8 cellular contexts compared by ENCODE assay signal in genomic region chr14:73753887-73754880, GRCh38. TPM values are rescaled to one million over a fixed set of nuclear protein-coding genes. Genes with fewer than 3 reads are reported as not detected.
DNase-seq lines count a peak whose midpoint lies in the region; ATAC-seq, FAIRE-seq and TF ChIP-seq lines count a peak whose summit lies in the region.

No MANE protein-coding gene starts in this region.

- CTCF ChIA-PET in T-cell (lab: Charles Lee) (interaction anchor here (0.5 to 2.6 kb wide), 20 partner anchors 8 to 97 kb away, joined by 3 to 9 read pairs (median 4); partner anchors contain the start of gene PNMA1 (in 2 of the 2)), H1 (lab: Charles Lee; ENCODE audit: partially characterized antibody) (interaction anchor here (0.6 to 12.5 kb wide), 18 partner anchors 8 to 1056 kb away, joined by 3 to 198 read pairs (median 5); no protein-coding TSS in a partner anchor)

- FAIRE-seq in H1 (lab: Jason Lieb, UNC), result no peak

- no peak for TF ChIP-seq RAD21 in H1 (IDR thresholded peaks at IDR 0.05 in 1 of 2, conservative IDR thresholded peaks at IDR 0.05 in 1 of 2; ENCODE audit: low read depth in 2 of 2, low read length in 2 of 2)

- no peak overlapping the region for H2BK20ac ChIP-seq in H1 (ENCODE audit: low read length)

- POLR2A ChIA-PET in T-cell (lab: Charles Lee) (interaction anchor here in 1 of 2 donors (0.9 to 1.3 kb wide), 2 partner anchors 32 to 33 kb away, joined by 3 to 6 read pairs; no protein-coding TSS in a partner anchor), H1 (lab: Charles Lee; ENCODE audit: partially characterized antibody) (interaction anchor here (0.6 to 2.1 kb wide), 12 partner anchors 8 to 97 kb away, joined by 3 to 6 read pairs (median 4); partner anchors contain the start of gene PTGR2)

- H3K36me3 ChIP-seq in H1 (ENCODE audit: control insufficient read depth in 2 of 4, insufficient read depth in 4 of 4, low read length in 3 of 4), result no peaks in the 10 kb centered on the region

- H3K27ac ChIP-seq in H1 (ENCODE audit: low read depth, low read length), result no peak overlapping the region

- H4K20me1 ChIP-seq in H1 (replicated peaks in 1 of 2; ENCODE audit: control insufficient read depth in 1 of 2, insufficient read depth in 2 of 2, low read length in 2 of 2), result peaks cover 11 to 16% of the 10 kb centered on the region in 2 experiments

- H3K9me3 Mint-ChIP-seq in T-cell, result no peaks in the 10 kb centered on the region
- H3K9me3 Mint-ChIP-seq in naive B cell, result no peaks in the 10 kb centered on the region

- no peak overlapping the region for H3K4me3 ChIP-seq in H1 (ENCODE audit: extremely low read depth in 1 of 4, insufficient read depth in 2 of 4, low read depth in 3 of 4, low read length in 4 of 4)

- WGBS in H1 (ENCODE audit: extremely low coverage in 1 of 2, insufficient coverage in 1 of 2, insufficient read length in 1 of 2, insufficient replicate concordance in 2 of 2, low coverage in 1 of 2, low lambda C conversion rate in 2 of 2, missing lambda C conversion rate in 1 of 2), 2 experiments, result 85% methylated on average over 15 of the region's 15 CpGs; no CpG with 5 or more reads in 1 of the 2 experiments

- H3K27ac Mint-ChIP-seq in T-cell, result peak overlapping the region; percentile 95 to 99
- H3K27ac Mint-ChIP-seq in naive B cell, result peak overlapping the region; percentile 95 to 99 (median 98)

- no peaks in the 10 kb centered on the region for H3K9me3 ChIP-seq in H1 (ENCODE audit: insufficient read depth in 2 of 2, low read depth in 1 of 2, low read length in 1 of 2)

- peak; percentile 47 for ATAC-seq in HG03045 (IDR thresholded peaks at IDR 0.05; ENCODE audit: unreplicated experiment)
- ATAC-seq in T-cell (replicated peaks in 1 of 4), result peak; percentile 26 to 34 (median 30)
- ATAC-seq in naive B cell (ENCODE audit: low read depth in 2 of 2), result peak; percentile 63

- H3K4me1 ChIP-seq in H1 (replicated peaks in 1 of 4; ENCODE audit: control insufficient read depth in 3 of 4, insufficient read depth in 4 of 4, low read length in 3 of 4), result peaks cover 4 to 25% (median 8%) of the 10 kb centered on the region in 4 experiments

- TF ChIP-seq EP300 in H1 (IDR thresholded peaks at IDR 0.05; ENCODE audit: borderline replicate concordance in 1 of 2, low read depth in 2 of 2, low read length in 2 of 2), result no peak

- H2AFZ ChIP-seq in H1 (ENCODE audit: low read length), result no peak overlapping the region

- no peak overlapping the region for H2AK5ac ChIP-seq in H1 (ENCODE audit: low read depth, low read length)

- peaks cover 0 to 9% (median 7%) of the 10 kb centered on the region in 4 experiments; a peak in 5 of 7 replicates for H3K27me3 ChIP-seq in H1 (replicated peaks in 1 of 4; ENCODE audit: control insufficient read depth in 3 of 4, extremely low read depth in 1 of 4, insufficient read depth in 3 of 4, low read length in 3 of 4)

- peaks cover 0 to 52% of the 10 kb centered on the region in 2 experiments; a peak in 3 of 4 replicates for H3K79me2 ChIP-seq in H1 (ENCODE audit: control insufficient read depth in 1 of 2, insufficient read depth in 2 of 2, low read length in 2 of 2)

- H3K4me1 Mint-ChIP-seq in T-cell (peaks cover 94 to 95% (median 94%) of the 10 kb centered on the region in 3 donors), naive B cell (peaks cover 74 to 94% (median 91%) of the 10 kb centered on the region in 3 donors)

- no peak overlapping the region for H3K4ac ChIP-seq in H1 (replicated peaks; ENCODE audit: insufficient read length, low read depth, low read length)

- H3K23me2 ChIP-seq in H1 (ENCODE audit: low read depth, low read length), result peaks cover 8% of the 10 kb centered on the region

- H3K4me3 Mint-ChIP-seq in T-cell (peak overlapping the region; percentile 78 to 87 (median 85)), naive B cell (peak overlapping the region; percentile 77 to 97 (median 89))

- H3K36me3 Mint-ChIP-seq in T-cell, result peaks cover 3% of the 10 kb centered on the region
- no peaks in the 10 kb centered on the region for H3K36me3 Mint-ChIP-seq in naive B cell

- H3K23ac ChIP-seq in H1 (ENCODE audit: insufficient read length), result no peak overlapping the region

- no peak for TF ChIP-seq CTCF in H1 (IDR thresholded peaks at IDR 0.05; ENCODE audit: control extremely low read depth in 1 of 3, insufficient read depth in 1 of 3, low read depth in 1 of 3, low read length in 3 of 3)

- peak overlapping the region; percentile 29; the same call in 1 of the 2 replicates for H3K18ac ChIP-seq in H1 (ENCODE audit: extremely low read depth, low read length)

- H2BK15ac ChIP-seq in H1 (ENCODE audit: low read length), result no peak overlapping the region

- no peaks in the 10 kb centered on the region for H3K27me3 Mint-ChIP-seq in T-cell
- H3K27me3 Mint-ChIP-seq in naive B cell, result no peaks in the 10 kb centered on the region

- H3K14ac ChIP-seq in H1 (ENCODE audit: insufficient read length), result no peak overlapping the region

- peak; percentile 72 for DNase-seq in stimulated activated CD4-positive, alpha-beta T cell treated with anti-CD3 and anti-CD28 coated beads, Interleukin-1b, Interleukin-23, amount 100 ng/mL, for 48 hours
- no peak for DNase-seq in stimulated activated CD4-positive, alpha-beta T cell treated with anti-CD3 and anti-CD28 coated beads, Interleukin-2, amount 100 ng/mL, for 48 hours
- peak in 4 of 34 experiments; percentile 22 to 51 (median 40) for DNase-seq in T-cell
- DNase-seq in H1 (ENCODE audit: low read depth in 1 of 2, low spot score in 2 of 2), result no peak
- peak; percentile 84 for DNase-seq in naive B cell
- no peak for DNase-seq in amniotic stem cell (lab: John Stamatoyannopoulos, UW)
- DNase-seq in 8988T, result no peak

- H3K56ac ChIP-seq in H1 (replicated peaks; ENCODE audit: insufficient read length, low read depth, low read length), result no peak overlapping the region

- no peak overlapping the region for H3K9ac ChIP-seq in H1 (replicated peaks in 1 of 4; ENCODE audit: extremely low read depth in 1 of 4, low read depth in 3 of 4, low read length in 3 of 4)

- H3K4me2 ChIP-seq in H1 (ENCODE audit: insufficient read depth in 1 of 2, low read depth in 2 of 2, low read length in 2 of 2), result no peak overlapping the region

- peak overlapping the region; percentile 5; the same call in 1 of the 2 replicates for H4K8ac ChIP-seq in H1 (ENCODE audit: extremely low read depth, insufficient read depth, low read length)

- H4K5ac ChIP-seq in H1 (ENCODE audit: insufficient read length, low read depth, low read length), result no peak overlapping the region

- H4K91ac ChIP-seq in H1 (replicated peaks; ENCODE audit: insufficient read length, low read length), result no peak overlapping the region

- no peak overlapping the region for H2BK12ac ChIP-seq in H1 (ENCODE audit: low read depth, low read length)

- H3K79me1 ChIP-seq in H1 (ENCODE audit: low read depth, low read length), result peaks cover 14% of the 10 kb centered on the region

- H2BK5ac ChIP-seq in H1 (ENCODE audit: low read depth, low read length), result 0 out of 2 replicates have a peak overlapping the region, but pooled peaks have one; percentile 5

- no peak overlapping the region for H2BK120ac ChIP-seq in H1 (replicated peaks; ENCODE audit: low read depth, low read length)

- TF ChIP-seq POLR2A in H1 (IDR thresholded peaks at IDR 0.05; ENCODE audit: control extremely low read depth in 1 of 2, low read depth in 2 of 2, low read length in 2 of 2), result no peak

TF ChIP-seq in H1, 55 proteins besides CTCF, POLR2A, EP300 and RAD21:
- TF ChIP-seq NRF1 (IDR thresholded peaks at IDR 0.05; ENCODE audit: low read depth, low read length), result no peak
- TF ChIP-seq SRF (IDR thresholded peaks at IDR 0.05; ENCODE audit: low read depth, low read length), result no peak
- no peak for TF ChIP-seq MAFK (IDR thresholded peaks at IDR 0.05; ENCODE audit: low read depth, low read length)
- TF ChIP-seq SIN3A (conservative IDR thresholded peaks at IDR 0.05 in 1 of 2, IDR thresholded peaks at IDR 0.05 in 1 of 2; ENCODE audit: low read depth in 1 of 2, low read length in 2 of 2), result no peak
- TF ChIP-seq SUZ12 (IDR thresholded peaks at IDR 0.05; ENCODE audit: low read length), result no peak
- TF ChIP-seq HDAC6 (IDR thresholded peaks at IDR 0.05; ENCODE audit: low read depth, low read length), result no peak
- no peak for TF ChIP-seq KDM4A (IDR thresholded peaks at IDR 0.05; ENCODE audit: low read depth, low read length, severe bottlenecking)
- no peak for TF ChIP-seq CEBPB (IDR thresholded peaks at IDR 0.05; ENCODE audit: low read depth, low read length)
- TF ChIP-seq CHD1 (IDR thresholded peaks at IDR 0.05; ENCODE audit: low read depth, low read length), result no peak
- no peak for TF ChIP-seq HDAC2 (IDR thresholded peaks at IDR 0.05; ENCODE audit: borderline replicate concordance in 1 of 2, low read depth in 2 of 2, low read length in 2 of 2)
- no peak for TF ChIP-seq BRCA1 (IDR thresholded peaks at IDR 0.05; ENCODE audit: low read depth, low read length)
- no peak for TF ChIP-seq JUN (IDR thresholded peaks at IDR 0.05; ENCODE audit: low read depth, low read length)

RNA-seq across cellular contexts. Expression of gene PNMA1, which starts 40.0 kb away (rescaled TPM):
- total RNA-seq in T-cell, result 10 to 100 TPM; 36.2 to 57.9 (median 53.4) TPM
- total RNA-seq in H1 (2021; fragmentation: NEBNext Ultra II Directional; extraction: Animal tissue kit (Norgen Biotek cat#: 25700)), result 52.7 and 55.1 TPM in 2 replicates
- 15.8 and 23.3 TPM in 2 replicates for polyA plus RNA-seq in H1 (2011; rRNA removed)
- polyA plus RNA-seq in H1 (2011; cell fraction: cytosol; rRNA removed), result 23.1 TPM
- polyA plus RNA-seq in H1 (2011; cell fraction: nucleus; rRNA removed), result 16.1 TPM
- 44.2 to 49.8 TPM (median 48.1 TPM) in 4 replicates for polyA plus RNA-seq in H1 (2012, experiment 1 of 2)
- 34.1 TPM for polyA plus RNA-seq in H1 (2012, experiment 2 of 2)
- 29.7 TPM for polyA plus RNA-seq in H1 (2013, experiment 1 of 2)
- polyA plus RNA-seq in H1 (2013, experiment 2 of 2), result 29.0 TPM
- polyA minus RNA-seq in H1 (2011; rRNA and poly(A)+ RNA removed), result 10.0 and 14.9 TPM in 2 replicates
- 14.5 TPM for polyA minus RNA-seq in H1 (2011; cell fraction: cytosol; rRNA and poly(A)+ RNA removed)
- 12.4 TPM for polyA minus RNA-seq in H1 (2011; cell fraction: nucleus; rRNA and poly(A)+ RNA removed)
- polyA plus RNA-seq in naive B cell (ENCODE audit: low read depth in 6 of 6), result 10 to 100 TPM; 10.6 to 19.7 (median 15.4) TPM

Comparison
In these comparisons a context has a peak if more than half of its experiments do, and no peak if none do; other contexts are left out.
1. DNase-seq: peak in stimulated activated CD4-positive, alpha-beta T cell treated with anti-CD3 and anti-CD28 coated beads, Interleukin-1b, Interleukin-23, amount 100 ng/mL, for 48 hours (single experiment) and naive B cell (single experiment); none in stimulated activated CD4-positive, alpha-beta T cell treated with anti-CD3 and anti-CD28 coated beads, Interleukin-2, amount 100 ng/mL, for 48 hours (0 of 2), H1 (0 of 2), amniotic stem cell (single experiment) and 8988T (single experiment).
2. Peak in every context shown above with its lines, with median percentiles within 50 percentile points of each other: ATAC-seq.